9 cellular contexts compared by ENCODE assay signal in the genomic region with DNA sequence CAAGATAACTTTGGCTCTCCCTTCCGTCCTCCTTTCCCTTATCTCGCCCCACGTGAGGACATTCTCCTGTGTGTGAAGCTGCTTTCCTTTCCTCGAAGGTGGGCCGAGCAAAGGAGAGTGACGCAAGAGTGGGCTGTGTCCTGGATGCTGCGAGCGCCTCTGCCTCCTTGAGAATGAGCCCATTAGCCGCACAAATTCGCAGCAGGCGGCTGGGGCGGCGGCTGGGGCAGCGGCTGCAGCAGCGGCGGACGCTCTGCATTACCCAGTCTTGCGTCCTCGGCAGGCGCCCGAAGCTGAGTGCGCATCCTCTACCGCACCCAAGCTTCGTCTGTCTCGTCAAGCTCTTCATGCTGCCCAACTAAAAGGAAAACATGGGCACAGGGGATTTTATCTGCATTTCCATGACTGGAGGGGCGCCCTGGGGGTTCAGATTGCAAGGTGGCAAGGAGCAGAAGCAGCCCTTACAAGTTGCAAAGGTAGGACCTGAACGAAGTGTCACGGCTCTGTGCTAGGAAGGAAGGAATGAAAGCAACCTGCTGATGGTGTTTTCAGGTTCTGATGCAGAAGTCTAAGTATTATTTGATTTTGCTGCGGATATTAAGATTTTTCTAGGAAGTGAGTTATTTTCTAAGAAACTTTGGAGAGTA. TPM values are rescaled to one million over a fixed set of nuclear protein-coding genes. Genes with fewer than 3 reads are reported as not detected.
DNase-seq lines count a peak whose midpoint lies in the region; ATAC-seq and TF ChIP-seq lines count a peak whose summit lies in the region.
"Had no signal": no experiment of that assay in that cellular context is flagged by ENCODE, and none has a peak within 500 bp of the region (broad histone marks: within the 10 kb centered on the region; RNA-seq: fewer than 3 reads in every experiment).

A gene with protein sequence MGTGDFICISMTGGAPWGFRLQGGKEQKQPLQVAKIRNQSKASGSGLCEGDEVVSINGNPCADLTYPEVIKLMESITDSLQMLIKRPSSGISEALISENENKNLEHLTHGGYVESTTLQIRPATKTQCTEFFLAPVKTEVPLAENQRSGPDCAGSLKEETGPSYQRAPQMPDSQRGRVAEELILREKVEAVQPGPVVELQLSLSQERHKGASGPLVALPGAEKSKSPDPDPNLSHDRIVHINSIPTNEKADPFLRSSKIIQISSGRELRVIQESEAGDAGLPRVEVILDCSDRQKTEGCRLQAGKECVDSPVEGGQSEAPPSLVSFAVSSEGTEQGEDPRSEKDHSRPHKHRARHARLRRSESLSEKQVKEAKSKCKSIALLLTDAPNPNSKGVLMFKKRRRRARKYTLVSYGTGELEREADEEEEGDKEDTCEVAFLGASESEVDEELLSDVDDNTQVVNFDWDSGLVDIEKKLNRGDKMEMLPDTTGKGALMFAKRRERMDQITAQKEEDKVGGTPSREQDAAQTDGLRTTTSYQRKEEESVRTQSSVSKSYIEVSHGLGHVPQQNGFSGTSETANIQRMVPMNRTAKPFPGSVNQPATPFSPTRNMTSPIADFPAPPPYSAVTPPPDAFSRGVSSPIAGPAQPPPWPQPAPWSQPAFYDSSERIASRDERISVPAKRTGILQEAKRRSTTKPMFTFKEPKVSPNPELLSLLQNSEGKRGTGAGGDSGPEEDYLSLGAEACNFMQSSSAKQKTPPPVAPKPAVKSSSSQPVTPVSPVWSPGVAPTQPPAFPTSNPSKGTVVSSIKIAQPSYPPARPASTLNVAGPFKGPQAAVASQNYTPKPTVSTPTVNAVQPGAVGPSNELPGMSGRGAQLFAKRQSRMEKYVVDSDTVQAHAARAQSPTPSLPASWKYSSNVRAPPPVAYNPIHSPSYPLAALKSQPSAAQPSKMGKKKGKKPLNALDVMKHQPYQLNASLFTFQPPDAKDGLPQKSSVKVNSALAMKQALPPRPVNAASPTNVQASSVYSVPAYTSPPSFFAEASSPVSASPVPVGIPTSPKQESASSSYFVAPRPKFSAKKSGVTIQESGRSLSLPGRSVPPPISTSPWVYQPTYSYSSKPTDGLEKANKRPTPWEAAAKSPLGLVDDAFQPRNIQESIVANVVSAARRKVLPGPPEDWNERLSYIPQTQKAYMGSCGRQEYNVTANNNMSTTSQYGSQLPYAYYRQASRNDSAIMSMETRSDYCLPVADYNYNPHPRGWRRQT (plus strand): TSS at position 189 of the 647 bp plus-strand sequence. CDS start 183 bp downstream, at position 372.

- WGBS in HUES64: 4% methylated on average over 29 of the region's 29 CpGs
- under 1% methylated on average over 29 of the region's 29 CpGs for WGBS in prostate gland

- H3K4me1 ChIP-seq in HUES64 (ENCODE audit: insufficient read depth, low read length): peaks cover 9% of the 10 kb centered on the region
- no peaks in the 10 kb centered on the region for H3K4me1 ChIP-seq in prostate gland (replicated peaks)

- H3K27ac ChIP-seq in HUES64 (ENCODE audit: low read depth, low read length) (no peak within 1 kb of the TSS; the same call in 1 of the 2 replicates), prostate gland (peak within 1 kb of the TSS; percentile 41 to 78)
- H3K27ac ChIP-seq: KMS-11 had no signal

- H3K36me3 ChIP-seq in HUES64 (ENCODE audit: insufficient read depth, low read length) (no peaks in the 10 kb centered on the region), prostate gland (no peaks in the 10 kb centered on the region)

- DNase-seq in DMS114 treated with DMSO at 0.1 percent for 48 hours (lab: John Stamatoyannopoulos, UW; ENCODE audit: unreplicated experiment) (peak; percentile 32), SIG-M5 treated with dmso at 0.1 percent for 504 hours (lab: John Stamatoyannopoulos, UW; ENCODE audit: unreplicated experiment) (peak; percentile 80), astrocyte of the cerebellum (ENCODE audit: low read depth) (peak; percentile 63), hippocampal formation (lab: John Stamatoyannopoulos, UW) (peak; percentile 19 to 36), prostate gland (ENCODE audit: low spot score) (peak; percentile 79), NCI-H1694 (lab: John Stamatoyannopoulos, UW) (no peak)

- peak within 1 kb of the TSS; percentile 56 for H3K4me3 ChIP-seq in HUES64 (ENCODE audit: low read length)
- H3K4me3 ChIP-seq in astrocyte of the cerebellum (ENCODE audit: low read depth, low read length): peak within 1 kb of the TSS; percentile 58
- peak within 1 kb of the TSS; percentile 26 to 37 for H3K4me3 ChIP-seq in prostate gland

- H3K9me3 ChIP-seq in HUES64 (ENCODE audit: insufficient read depth, low read depth, low read length) (no peaks in the 10 kb centered on the region), prostate gland (no peaks in the 10 kb centered on the region)

- TF ChIP-seq CTCF in astrocyte of the cerebellum (IDR thresholded peaks at IDR 0.05; ENCODE audit: low read depth, low read length, missing control alignments) (no peak), prostate gland (IDR thresholded peaks at IDR 0.05) (peak in 1 of 4 experiments; percentile 1)

- in situ Hi-C loops in astrocyte of the cerebellum (cut with HindIII; ENCODE audit: low sequenced_read_pairs): no loop called here

- ATAC-seq in GM21576 (IDR thresholded peaks at IDR 0.05; ENCODE audit: unreplicated experiment): peak; percentile 85

- H3K27me3 ChIP-seq in HUES64 (ENCODE audit: insufficient read depth, low read length): peaks cover 20% of the 10 kb centered on the region; the same call in 1 of the 2 replicates
- H3K27me3 ChIP-seq in prostate gland (replicated peaks; ENCODE audit: insufficient read depth): no peaks in the 10 kb centered on the region

- TF ChIP-seq POLR2A in prostate gland (IDR thresholded peaks at IDR 0.05): peak; percentile 76

- peak within 1 kb of the TSS; percentile 41 for H3K9ac ChIP-seq in HUES64 (ENCODE audit: low read depth, low read length)
- H3K9ac ChIP-seq: KMS-11 had no signal

- intact Hi-C loops in prostate gland (cut with DNase I): loop anchor here (2.0 to 10.0 kb wide), 4 partner anchors 51 to 148 kb away; a partner anchor contains a TSS

RNA-seq across cellular contexts. Expression of the gene that starts here (rescaled TPM):
- polyA plus RNA-seq in HUES64 (2013, experiment 1 of 2): 1.4 TPM
- 1.7 TPM for polyA plus RNA-seq in HUES64 (2013, experiment 2 of 2)
- total RNA-seq in prostate gland: 100 to 1,000 TPM; 131 to 181 TPM
